Comparison of ENCODE assay signal across 10 cellular contexts in the genomic region with DNA sequence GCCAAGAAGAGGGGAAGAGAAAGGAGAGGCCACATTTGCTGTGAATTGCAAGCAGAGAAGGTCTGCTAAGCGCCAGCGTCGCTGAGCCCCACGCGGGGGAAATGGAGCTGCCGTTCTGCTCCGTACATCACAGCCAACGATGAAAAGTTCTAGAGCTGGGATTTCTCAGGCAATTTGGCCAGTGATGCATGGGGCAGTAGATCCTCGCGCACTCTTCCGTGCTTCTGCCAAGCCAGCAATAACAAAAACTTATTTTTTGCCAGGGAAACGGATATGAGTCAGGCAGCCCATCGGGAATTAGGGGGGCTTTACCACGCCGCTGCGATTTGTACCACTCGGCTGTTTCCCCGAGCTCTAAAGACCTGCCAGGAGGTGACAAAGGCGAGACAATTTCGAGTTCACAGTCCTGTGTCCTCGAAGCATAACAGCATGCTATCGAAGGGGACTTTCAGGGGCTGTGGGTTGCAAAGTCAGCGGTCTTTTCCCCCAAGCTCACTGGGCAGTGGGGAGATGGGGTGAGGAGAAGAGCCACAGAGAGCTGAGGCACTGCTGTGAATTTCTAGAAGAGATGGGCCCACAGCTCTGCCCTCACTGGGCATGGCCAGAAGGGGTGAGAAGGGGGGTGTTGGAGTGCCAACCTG. TPM values are rescaled to one million over a fixed set of nuclear protein-coding genes. Genes with fewer than 3 reads are reported as not detected.
DNase-seq lines count a peak whose midpoint lies in the region; ATAC-seq and TF ChIP-seq lines count a peak whose summit lies in the region.
"Had no signal": no experiment of that assay in that cellular context is flagged by ENCODE, and none has a peak within 500 bp of the region (broad histone marks: within the 10 kb centered on the region; RNA-seq: fewer than 3 reads in every experiment).

No MANE protein-coding gene starts in this region.

- H3K27ac ChIP-seq in lower lobe of right lung (peak overlapping the region; percentile 21), upper lobe of right lung (peak overlapping the region; percentile 6)

- intact Hi-C loops in lower lobe of right lung (cut with DNase I) = no loop called here
- intact Hi-C loops in upper lobe of right lung (cut with DNase I) = no loop called here

- H3K9me3 ChIP-seq in Loucy (ENCODE audit: insufficient read depth, low read depth, low read length) (no peaks in the 10 kb centered on the region), lower lobe of right lung (no peaks in the 10 kb centered on the region), upper lobe of right lung (no peaks in the 10 kb centered on the region)

- no peaks in the 10 kb centered on the region for H3K9me2 ChIP-seq in Loucy (replicated peaks; ENCODE audit: low read depth, low read length)

- peaks cover 40% of the 10 kb centered on the region for H3K4me1 ChIP-seq in Loucy (ENCODE audit: insufficient read depth, low read length, poor library complexity, severe bottlenecking)
- H3K4me1 ChIP-seq in lower lobe of right lung = peaks cover 17% of the 10 kb centered on the region
- H3K4me1 ChIP-seq in upper lobe of right lung = peaks cover 10% of the 10 kb centered on the region

- no peak overlapping the region for H3K4me3 ChIP-seq in Loucy (ENCODE audit: low read length, poor library complexity, severe bottlenecking)
- no peak overlapping the region for H3K4me3 ChIP-seq in lower lobe of right lung
- no peak overlapping the region for H3K4me3 ChIP-seq in upper lobe of right lung

- H3K36me3 ChIP-seq in Loucy (ENCODE audit: insufficient read depth, low read length) = no peaks in the 10 kb centered on the region
- no peaks in the 10 kb centered on the region for H3K36me3 ChIP-seq in lower lobe of right lung
- H3K36me3 ChIP-seq in upper lobe of right lung = no peaks in the 10 kb centered on the region

- H3K4me2 ChIP-seq in Loucy (ENCODE audit: low read depth, low read length, poor library complexity, severe bottlenecking) = peak overlapping the region; percentile 50

- H3K9ac ChIP-seq in Loucy (ENCODE audit: low read depth, low read length, poor library complexity, severe bottlenecking) = peak overlapping the region; percentile 42

- no peaks in the 10 kb centered on the region for H3K27me3 ChIP-seq in Loucy (ENCODE audit: insufficient read depth, low read length, poor library complexity, severe bottlenecking)
- peaks cover 16% of the 10 kb centered on the region for H3K27me3 ChIP-seq in lower lobe of right lung (ENCODE audit: low read depth)
- H3K27me3 ChIP-seq in upper lobe of right lung = peaks cover 1% of the 10 kb centered on the region

- H3K79me2 ChIP-seq in Loucy (ENCODE audit: insufficient read depth, low read length) = no peaks in the 10 kb centered on the region

- no peak for TF ChIP-seq CTCF in Loucy (conservative IDR thresholded peaks at IDR 0.05; ENCODE audit: low read length)
- TF ChIP-seq CTCF in lower lobe of right lung (IDR thresholded peaks at IDR 0.05) = no peak
- no peak for TF ChIP-seq CTCF in upper lobe of right lung (IDR thresholded peaks at IDR 0.05)

- ATAC-seq in lower lobe of right lung (peak in 1 of 2 donors; percentile 27), upper lobe of right lung (no peak), GM21723 (IDR thresholded peaks at IDR 0.05; ENCODE audit: unreplicated experiment) (no peak)
- ATAC-seq: activated CD8-positive, alpha-beta T cell treated with anti-CD3 and anti-CD28 coated beads, Interleukin-2, amount 10 ng/mL, durations not matched to agents 7 days and 5 days had no signal

- no peak overlapping the region for H2AFZ ChIP-seq in Loucy (ENCODE audit: low read length)

- no peaks in the 10 kb centered on the region for H4K20me1 ChIP-seq in Loucy (ENCODE audit: insufficient read depth, low read length, poor library complexity, severe bottlenecking)

- DNase-seq in dermis microvascular lymphatic vessel endothelial cell (ENCODE audit: low read depth in 2 of 2) (peak; percentile 79 to 91), lower lobe of right lung (no peak), upper lobe of right lung (peak; percentile 41), 8988T (no peak), DMS153 (lab: John Stamatoyannopoulos, UW) (no peak)
- DNase-seq: activated CD8-positive, alpha-beta T cell treated with anti-CD3 and anti-CD28 coated beads, Interleukin-2, amount 10 ng/mL, durations not matched to agents 7 days and 5 days; NCI-H2081 treated with DMSO at 0.1 percent for 48 hours; T-helper 1 cell had no signal

- no peaks in the 10 kb centered on the region for H3F3A ChIP-seq in Loucy (ENCODE audit: low read depth)

RNA-seq across cellular contexts. Expression of a gene that starts 30.0 kb away (rescaled TPM):
- total RNA-seq in dermis microvascular lymphatic vessel endothelial cell (17.1 and 22.8 TPM in 2 replicates), lower lobe of right lung (34.4 TPM), upper lobe of right lung (32.9 TPM)

Comparison
In these comparisons a context has a peak if more than half of its experiments do, and no peak if none do; other contexts are left out.
1. DNase-seq: peak in dermis microvascular lymphatic vessel endothelial cell (2 of 2) and upper lobe of right lung (single experiment); none in lower lobe of right lung (single experiment), 8988T (single experiment) and DMS153 (single experiment).